ENCODE assay signal across 21 cellular contexts in genomic region chr16:48252013-48252412, GRCh38. TPM values are rescaled to one million over a fixed set of nuclear protein-coding genes. Genes with fewer than 3 reads are reported as not detected.
DNase-seq lines count a peak whose midpoint lies in the region; ATAC-seq and TF ChIP-seq lines count a peak whose summit lies in the region.
"Had no signal": no experiment of that assay in that cellular context is flagged by ENCODE, and none has a peak within 500 bp of the region (broad histone marks: within the 10 kb centered on the region; RNA-seq: fewer than 3 reads in every experiment).

No MANE protein-coding gene starts in this region.

- H3K4me1 Mint-ChIP-seq in CD4-positive, CD25-positive, alpha-beta regulatory T cell: peaks cover 41 to 54% (median 43%) of the 10 kb centered on the region in 4 donors
- no peaks in the 10 kb centered on the region for H3K4me1 Mint-ChIP-seq in GM23338
- no peaks in the 10 kb centered on the region for H3K4me1 Mint-ChIP-seq in neural progenitor cell

- H3K4me3 Mint-ChIP-seq in CD4-positive, CD25-positive, alpha-beta regulatory T cell: no peak overlapping the region
- H3K4me3 Mint-ChIP-seq in GM23338 (no peak overlapping the region), neural progenitor cell (no peak overlapping the region)

- no peak overlapping the region for H3K4me2 ChIP-seq in GM23338
- no peak overlapping the region for H3K4me2 ChIP-seq in neural progenitor cell

- peak overlapping the region; percentile 39 for H3K9ac ChIP-seq in neural progenitor cell

- H3K36me3 Mint-ChIP-seq in CD4-positive, CD25-positive, alpha-beta regulatory T cell: peaks cover 24% of the 10 kb centered on the region
- H3K36me3 Mint-ChIP-seq in GM23338 (ENCODE audit: low read depth) (peaks cover 7% of the 10 kb centered on the region; the same call in 1 of the 3 replicates), neural progenitor cell (peaks cover 9% of the 10 kb centered on the region)

- H3K9me2 ChIP-seq in GM23338 (ENCODE audit: insufficient read depth): no peaks in the 10 kb centered on the region

- no peak for ATAC-seq in CD4-positive, CD25-positive, alpha-beta regulatory T cell (ENCODE audit: low read depth in 2 of 2)
- ATAC-seq in GM23338 (no peak), left lobe of liver (peak; percentile 74), omental fat pad (ENCODE audit: low FRiP score) (no peak)
- ATAC-seq: GM12878 had no signal

- peaks cover 44% of the 10 kb centered on the region for H3K36me3 ChIP-seq in CD4-positive, CD25-positive, alpha-beta regulatory T cell (ENCODE audit: control insufficient read depth, insufficient read depth, low read length)
- H3K36me3 ChIP-seq in GM23338 (ENCODE audit: insufficient read depth): no peaks in the 10 kb centered on the region
- peaks cover 6% of the 10 kb centered on the region for H3K36me3 ChIP-seq in neural progenitor cell

- H3K79me2 ChIP-seq in GM23338 (replicated peaks; ENCODE audit: insufficient read depth) (peaks cover 33% of the 10 kb centered on the region), neural progenitor cell (ENCODE audit: low read depth) (peaks cover 29% of the 10 kb centered on the region)

- H3K4me3 ChIP-seq in CD4-positive, CD25-positive, alpha-beta regulatory T cell (ENCODE audit: low read depth, low read length): no peak overlapping the region
- H3K4me3 ChIP-seq in GM23338 (no peak overlapping the region), neural progenitor cell (no peak overlapping the region)
- H3K4me3 ChIP-seq: GM12878, SK-N-MC had no signal

- H3F3A ChIP-seq in GM23338 (replicated peaks; ENCODE audit: low read depth) (no peaks in the 10 kb centered on the region), neural progenitor cell (ENCODE audit: low read depth) (no peaks in the 10 kb centered on the region)

- H3K9me3 ChIP-seq in CD4-positive, CD25-positive, alpha-beta regulatory T cell (ENCODE audit: control insufficient read depth in 2 of 2, low read length in 2 of 2): no peaks in the 10 kb centered on the region
- no peaks in the 10 kb centered on the region for H3K9me3 ChIP-seq in neural progenitor cell (ENCODE audit: low read depth)

- peaks cover 14% of the 10 kb centered on the region for H3K4me1 ChIP-seq in CD4-positive, CD25-positive, alpha-beta regulatory T cell (ENCODE audit: control insufficient read depth, insufficient read depth, low read length, poor library complexity, severe bottlenecking)
- H3K4me1 ChIP-seq in GM23338 (ENCODE audit: insufficient read depth): 0 out of 2 replicates have a peak, but pooled peaks cover 4% of the 10 kb centered on the region
- no peaks in the 10 kb centered on the region for H3K4me1 ChIP-seq in neural progenitor cell

- H4K20me1 ChIP-seq in GM23338 (replicated peaks; ENCODE audit: insufficient read depth) (no peaks in the 10 kb centered on the region), neural progenitor cell (ENCODE audit: low read depth) (peaks cover 9% of the 10 kb centered on the region)

- DNase-seq in CD4-positive, CD25-positive, alpha-beta regulatory T cell: no peak
- DNase-seq in GM23338 (ENCODE audit: low spot score) (no peak), left lobe of liver (ENCODE audit: low spot score) (no peak), neural progenitor cell (ENCODE audit: low spot score) (no peak), omental fat pad (ENCODE audit: low spot score) (no peak), MV-4-11 (lab: John Stamatoyannopoulos, UW) (no peak), occipital lobe (lab: John Stamatoyannopoulos, UW) (no peak), SKM-1 treated with dmso at 0.1 percent for 144 hours (lab: John Stamatoyannopoulos, UW; ENCODE audit: unreplicated experiment) (no peak)
- DNase-seq: ACHN, DMS53, Karpas-422, NCI-H1092 treated with DMSO at 0.1 percent for 48 hours, NCI-H1436, NCI-H187 treated with DMSO at 0.1 percent for 48 hours, NCI-H2171 treated with DMSO at 0.1 percent for 48 hours, NCI-H345, NCI-H510A treated with DMSO at 0.1 percent for 48 hours, SIG-M5 had no signal

- H3K27ac Mint-ChIP-seq in CD4-positive, CD25-positive, alpha-beta regulatory T cell: peak overlapping the region in 2 of 3 donors; percentile 78 to 80
- peak overlapping the region; percentile 67; the same call in 1 of the 2 replicates for H3K27ac Mint-ChIP-seq in GM23338
- H3K27ac Mint-ChIP-seq in neural progenitor cell: no peak overlapping the region

- no peak overlapping the region for H3K27ac ChIP-seq in CD4-positive, CD25-positive, alpha-beta regulatory T cell (ENCODE audit: insufficient read depth, low read length, poor library complexity, severe bottlenecking)
- H3K27ac ChIP-seq in GM23338 (ENCODE audit: low read depth) (no peak overlapping the region), neural progenitor cell (no peak overlapping the region)
- H3K27ac ChIP-seq: SK-N-MC had no signal

- H2AFZ ChIP-seq in GM23338: no peak overlapping the region
- H2AFZ ChIP-seq in neural progenitor cell (replicated peaks): no peak overlapping the region

- TF ChIP-seq CTCF in GM23338 (conservative IDR thresholded peaks at IDR 0.05; ENCODE audit: low read depth in 2 of 2) (no peak), neural progenitor cell (IDR thresholded peaks at IDR 0.05) (no peak), omental fat pad (IDR thresholded peaks at IDR 0.05) (no peak)

- no peaks in the 10 kb centered on the region for H3K27me3 Mint-ChIP-seq in CD4-positive, CD25-positive, alpha-beta regulatory T cell
- no peaks in the 10 kb centered on the region for H3K27me3 Mint-ChIP-seq in GM23338 (ENCODE audit: insufficient read depth, low read depth, poor library complexity)
- no peaks in the 10 kb centered on the region for H3K27me3 Mint-ChIP-seq in neural progenitor cell (ENCODE audit: insufficient read depth, low read depth)

- H3K27me3 ChIP-seq in CD4-positive, CD25-positive, alpha-beta regulatory T cell (ENCODE audit: control insufficient read depth, insufficient read depth, low read length): no peaks in the 10 kb centered on the region
- no peaks in the 10 kb centered on the region for H3K27me3 ChIP-seq in GM23338 (ENCODE audit: insufficient read depth)
- H3K27me3 ChIP-seq in neural progenitor cell: no peaks in the 10 kb centered on the region

- H3K9me3 Mint-ChIP-seq in CD4-positive, CD25-positive, alpha-beta regulatory T cell: no peaks in the 10 kb centered on the region
- H3K9me3 Mint-ChIP-seq in GM23338 (no peaks in the 10 kb centered on the region), neural progenitor cell (no peaks in the 10 kb centered on the region)

TF ChIP-seq in GM23338, 12 proteins besides CTCF, POLR2A, EP300 and RAD21:
- TF ChIP-seq NANOG (IDR thresholded peaks at IDR 0.05; ENCODE audit: borderline replicate concordance) (no peak), ZNF331 (CRISPR knock-in tag; IDR thresholded peaks at IDR 0.05; ENCODE audit: low read depth) (no peak)

RNA-seq across cellular contexts. Expression of gene ABCC11, which starts 4.7 kb away (rescaled TPM):
- not detected for total RNA-seq in CD4-positive, CD25-positive, alpha-beta regulatory T cell
- under 1 TPM in 2 of 4 donors, not detected in 2; 0.13 to 0.30 TPM for polyA plus RNA-seq in CD4-positive, CD25-positive, alpha-beta regulatory T cell
- total RNA-seq in GM23338 (2014; rRNA removed; shearing (Covaris generic)): 0.12 TPM in 1 of 2 replicates, not detected in the other
- polyA plus RNA-seq in GM23338 (2016; fragmentation: Nextera tagmentation; extraction: Ambion mirVana): 0.10 TPM in 1 of 2 replicates, not detected in the other
- 5.8 TPM for total RNA-seq in left lobe of liver
- 0.09 TPM in 1 of 2 replicates, not detected in the other for total RNA-seq in neural progenitor cell (ENCODE audit: low replicate concordance)
- total RNA-seq in omental fat pad: 1 to 10 TPM in 1 of 4 donors, under 1 TPM in 3; 0.24 to 1.2 (median 0.58) TPM
- total RNA-seq in occipital lobe: 0.16 TPM
- total RNA-seq: GM12878, HT-29 had no signal

RNA-seq across cellular contexts. Expression of gene LONP2, which starts 7.9 kb away (rescaled TPM):
- 72.9 TPM for total RNA-seq in CD4-positive, CD25-positive, alpha-beta regulatory T cell
- 10 to 100 TPM; 29.1 to 40.5 (median 34.6) TPM for polyA plus RNA-seq in CD4-positive, CD25-positive, alpha-beta regulatory T cell
- total RNA-seq in GM23338 (2014; rRNA removed; shearing (Covaris generic)): 23.3 and 25.2 TPM in 2 replicates
- 8.7 and 12.4 TPM in 2 replicates for polyA plus RNA-seq in GM23338 (2016; fragmentation: Nextera tagmentation; extraction: Ambion mirVana)
- total RNA-seq in left lobe of liver (162 TPM), neural progenitor cell (ENCODE audit: low replicate concordance) (27.8 and 30.6 TPM in 2 replicates), omental fat pad (10 to 100 TPM; 50.8 to 80.9 (median 53.9) TPM), occipital lobe (81.9 TPM)
